ENCODE assay signal across 11 cellular contexts in the genomic region with DNA sequence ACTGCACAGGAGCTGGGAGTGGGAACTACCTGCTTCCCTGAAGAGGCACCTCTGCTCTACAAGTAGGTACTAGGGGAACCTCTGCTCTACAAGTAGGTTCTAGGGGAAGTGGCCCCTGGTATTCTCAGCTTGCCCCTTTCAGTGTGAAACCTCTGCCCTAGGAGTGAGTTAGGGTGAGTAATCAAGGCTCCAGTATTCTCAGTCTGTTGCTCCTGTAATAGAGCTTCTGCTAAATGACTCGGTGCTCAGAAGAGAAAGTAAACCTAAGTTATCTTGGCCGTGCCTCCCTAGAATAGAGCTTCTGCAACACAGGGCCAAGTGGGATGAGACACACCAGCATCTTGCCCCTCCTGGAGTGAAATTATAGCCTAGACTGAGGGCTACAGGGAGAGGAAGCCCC. TPM values are rescaled to one million over a fixed set of nuclear protein-coding genes. Genes with fewer than 3 reads are reported as not detected.
A peak's percentile ranks its signal among the peaks of the same experiment; 100 is the strongest.
DNase-seq lines count a peak whose midpoint lies in the region; ATAC-seq and TF ChIP-seq lines count a peak whose summit lies in the region.
"Had no signal": no experiment of that assay in that cellular context is flagged by ENCODE, and none has a peak within 500 bp of the region (broad histone marks: within the 10 kb centered on the region; RNA-seq: fewer than 3 reads in every experiment).

No MANE protein-coding gene starts in this region.

- no peaks in the 10 kb centered on the region for H3K27me3 ChIP-seq in BLaER1 treated with 17β-estradiol and CSF1 and Interleukin-3, amounts not matched to agents 10 nM and 100 nM

- peak overlapping the region in 5 of 11 experiments; percentile 14 to 43 (median 33); a peak in 5 of 22 replicates for H3K9ac ChIP-seq in BLaER1 treated with 17β-estradiol and CSF1 and Interleukin-3, amounts not matched to agents 10 nM and 100 nM

- ATAC-seq in GM19395 (IDR thresholded peaks at IDR 0.05; ENCODE audit: unreplicated experiment) (peak; percentile 52), HG03432 (IDR thresholded peaks at IDR 0.05; ENCODE audit: unreplicated experiment) (peak; percentile 71), GM21515 (IDR thresholded peaks at IDR 0.05; ENCODE audit: unreplicated experiment) (no peak), GM19452 (IDR thresholded peaks at IDR 0.05; ENCODE audit: unreplicated experiment) (no peak)
- ATAC-seq: HCT116 had no signal

- H3K4me1 ChIP-seq in BLaER1 treated with 17β-estradiol and CSF1 and Interleukin-3, amounts not matched to agents 10 nM and 100 nM, result peaks cover 46 to 63% (median 57%) of the 10 kb centered on the region in 10 experiments

- no peak for TF ChIP-seq CTCF in fibroblast of the aortic adventitia (IDR thresholded peaks at IDR 0.05; ENCODE audit: insufficient read depth, low read length)

- peak overlapping the region in 1 of 10 experiments; percentile 28; a peak in 1 of 20 replicates for H3K4me3 ChIP-seq in BLaER1 treated with 17β-estradiol and CSF1 and Interleukin-3, amounts not matched to agents 10 nM and 100 nM
- no peak overlapping the region for H3K4me3 ChIP-seq in fibroblast of the aortic adventitia (ENCODE audit: low read depth, low read length)

- H4K20me1 ChIP-seq in BLaER1 treated with 17β-estradiol and CSF1 and Interleukin-3, amounts not matched to agents 10 nM and 100 nM, result no peaks in the 10 kb centered on the region; a peak in 1 of 22 replicates

- H3K9me3 ChIP-seq in BLaER1 treated with 17β-estradiol and CSF1 and Interleukin-3, amounts not matched to agents 10 nM and 100 nM (replicated peaks in 1 of 11), result peaks cover 21 to 41% (median 28%) of the 10 kb centered on the region in 11 experiments

- peaks cover 0 to 14% (median 0%) of the 10 kb centered on the region in 11 experiments; a peak in 2 of 22 replicates for H3K36me3 ChIP-seq in BLaER1 treated with 17β-estradiol and CSF1 and Interleukin-3, amounts not matched to agents 10 nM and 100 nM

- H3K4me2 ChIP-seq in BLaER1 treated with 17β-estradiol and CSF1 and Interleukin-3, amounts not matched to agents 10 nM and 100 nM, result peak overlapping the region; percentile 11 to 96 (median 90); a peak in 19 of 22 replicates

- H3K27ac ChIP-seq in BLaER1 treated with 17β-estradiol and CSF1 and Interleukin-3, amounts not matched to agents 10 nM and 100 nM, result peak overlapping the region in 9 of 11 experiments; percentile 2 to 66 (median 54); a peak in 15 of 22 replicates

- DNase-seq in fibroblast of the aortic adventitia (ENCODE audit: low read depth) (peak; percentile 31), NCI-H345 (lab: John Stamatoyannopoulos, UW) (no peak), glomerular visceral epithelial cell (ENCODE audit: extremely low spot score) (no peak)
- DNase-seq: CD4-positive, alpha-beta T cell had no signal

RNA-seq across cellular contexts. Expression of gene RASSF4, which starts 13.4 kb away (rescaled TPM):
- 1.9 and 3.8 TPM in 2 replicates for total RNA-seq in fibroblast of the aortic adventitia (ENCODE audit: low replicate concordance)

RNA-seq across cellular contexts. Expression of gene DEPP1, which starts 32.4 kb away (rescaled TPM):
- total RNA-seq in fibroblast of the aortic adventitia (ENCODE audit: low replicate concordance), result 17.3 and 73.8 TPM in 2 replicates
- total RNA-seq: CD4-positive, alpha-beta T cell had no signal

RNA-seq across cellular contexts. Expression of gene TMEM72, which starts 35.1 kb away (rescaled TPM):
- not detected in 2 replicates for total RNA-seq in fibroblast of the aortic adventitia (ENCODE audit: low replicate concordance)
- total RNA-seq: CD4-positive, alpha-beta T cell; NCI-H460 had no signal

RNA-seq across cellular contexts. Expression of gene ZNF22, which starts 54.5 kb away (rescaled TPM):
- total RNA-seq in fibroblast of the aortic adventitia (ENCODE audit: low replicate concordance), result 4.4 and 16.6 TPM in 2 replicates

Comparison
In these comparisons a context has a peak if more than half of its experiments do, and no peak if none do; other contexts are left out.
1. ATAC-seq: peak in GM19395 (single experiment) and HG03432 (single experiment); none in GM21515 (single experiment) and GM19452 (single experiment).